15 cellular contexts compared by ENCODE assay signal in the genomic region with DNA sequence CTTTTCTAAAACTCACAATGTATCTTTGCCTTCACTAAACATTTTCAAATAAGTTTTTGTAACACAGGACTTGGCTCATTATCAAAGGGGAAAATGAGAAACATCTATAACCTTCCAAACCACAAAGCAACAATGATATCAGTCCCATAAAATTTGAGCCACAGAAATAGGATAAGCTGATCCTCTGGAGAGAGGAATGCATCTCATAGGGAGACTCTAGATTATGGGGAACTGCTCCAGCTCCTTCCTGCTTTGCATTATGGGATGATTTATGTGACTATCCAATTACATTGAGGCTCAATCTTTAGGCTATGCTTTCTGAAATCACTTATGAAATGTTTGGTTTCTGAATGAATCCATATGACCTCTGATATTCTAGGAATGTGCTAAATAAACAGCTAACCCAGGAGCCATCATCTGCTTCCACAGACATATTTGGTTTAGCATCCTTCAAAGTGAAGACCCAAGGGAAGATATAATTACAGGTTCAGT.
DNase-seq lines count a peak whose midpoint lies in the region; ATAC-seq, FAIRE-seq and TF ChIP-seq lines count a peak whose summit lies in the region.
"Had no signal": no experiment of that assay in that cellular context is flagged by ENCODE, and none has a peak within 500 bp of the region (broad histone marks: within the 10 kb centered on the region; RNA-seq: fewer than 3 reads in every experiment).

No MANE protein-coding gene starts in this region.

- CTCF ChIA-PET in HepG2 (lab: Yijun Ruan, JAX; ENCODE audit: low intra/inter-chr PET ratio, low total read pairs): no interaction called here

- no peak overlapping the region for H3K4me3 Mint-ChIP-seq in T-helper 17 cell
- H3K4me3 Mint-ChIP-seq: activated CD4-positive, alpha-beta T cell treated with anti-CD3 and anti-CD28 coated beads, Interleukin-2, amount 10 ng/mL, durations not matched to agents 24 days and 14 days had no signal

- no peak overlapping the region for H2AFZ ChIP-seq in HepG2 (ENCODE audit: low read length)

- DNase-seq in HepG2 (ENCODE audit: low spot score): no peak
- DNase-seq in right lobe of liver: no peak
- DNase-seq in T-helper 17 cell: no peak
- peak; percentile 96 for DNase-seq in fibroblast of villous mesenchyme (ENCODE audit: low read depth)
- DNase-seq in vagina (ENCODE audit: extremely low spot score in 2 of 2): no peak
- DNase-seq in stimulated activated CD4-positive, alpha-beta T cell treated with anti-CD3 and anti-CD28 coated beads, Interleukin-2, amount 100 ng/mL, for 48 hours: no peak
- DNase-seq in activated T-cell treated with anti-CD3 and anti-CD28 coated beads for 4 hours: no peak
- DNase-seq: activated CD4-positive, alpha-beta T cell treated with anti-CD3 and anti-CD28 coated beads, Interleukin-2, amount 10 ng/mL, durations not matched to agents 24 days and 14 days; activated effector memory CD4-positive, alpha-beta T cell treated with anti-CD3 and anti-CD28 coated beads, Interleukin-2, amount 50 U/mL, for 16 hours; dermis blood vessel endothelial cell; GF-D8; mucosa of descending colon; NCI-H1417; thyroid gland had no signal

- H4K20me1 ChIP-seq in HepG2 (ENCODE audit: insufficient read depth, low read length): no peaks in the 10 kb centered on the region

- no peak for TF ChIP-seq RAD21 in HepG2 (CRISPR knock-in tag; IDR thresholded peaks at IDR 0.05)

- no peak overlapping the region for H3K9ac ChIP-seq in HepG2 (ENCODE audit: insufficient read depth, low read depth, low read length)

- H3K79me2 ChIP-seq in HepG2 (ENCODE audit: insufficient read depth, low read length): no peaks in the 10 kb centered on the region

- H3K4me1 ChIP-seq in HepG2 (ENCODE audit: insufficient read depth, low read length) (no peaks in the 10 kb centered on the region), right lobe of liver (no peaks in the 10 kb centered on the region), vagina (peaks cover 36% of the 10 kb centered on the region)

- BruUV-seq in HepG2 (replicated peaks; lab: Mats Ljungman, UMichigan): no TSS peak

- H3K27ac Mint-ChIP-seq in T-helper 17 cell: peak overlapping the region; percentile 10
- H3K27ac Mint-ChIP-seq: activated CD4-positive, alpha-beta T cell treated with anti-CD3 and anti-CD28 coated beads, Interleukin-2, amount 10 ng/mL, durations not matched to agents 24 days and 14 days had no signal

- H3K27me3 ChIP-seq in HepG2 (ENCODE audit: control insufficient read depth in 1 of 2, insufficient read depth in 2 of 2, low read length in 2 of 2): no peaks in the 10 kb centered on the region
- H3K27me3 ChIP-seq in right lobe of liver: no peaks in the 10 kb centered on the region
- no peaks in the 10 kb centered on the region for H3K27me3 ChIP-seq in vagina
- H3K27me3 ChIP-seq: thyroid gland had no signal

- TF ChIP-seq EP300 in HepG2 (IDR thresholded peaks at IDR 0.05; ENCODE audit: low read depth in 2 of 2, low read length in 2 of 2): no peak
- no peak for TF ChIP-seq EP300 in HepG2 (CRISPR knock-in tag; IDR thresholded peaks at IDR 0.05; ENCODE audit: borderline replicate concordance)

- TF ChIP-seq CTCF in HepG2 (CRISPR knock-in tag; IDR thresholded peaks at IDR 0.05) (no peak), right lobe of liver (IDR thresholded peaks at IDR 0.05) (no peak), fibroblast of villous mesenchyme (IDR thresholded peaks at IDR 0.05; ENCODE audit: insufficient read depth, low read depth, low read length) (no peak), vagina (IDR thresholded peaks at IDR 0.05) (no peak)

- H3K36me3 Mint-ChIP-seq in T-helper 17 cell (ENCODE audit: low read depth): peaks cover 4% of the 10 kb centered on the region

- no peak overlapping the region for H3K4me2 ChIP-seq in HepG2 (ENCODE audit: low read depth, low read length)

- H3K27ac ChIP-seq in HepG2 (ENCODE audit: extremely low read length, insufficient read depth, low read length) (no peak overlapping the region), right lobe of liver (no peak overlapping the region), vagina (peak overlapping the region; percentile 26)
- H3K27ac ChIP-seq: thyroid gland had no signal

- FAIRE-seq in HepG2 (lab: Jason Lieb, UNC): no peak

- H3K36me3 ChIP-seq in HepG2 (replicated peaks in 1 of 2; ENCODE audit: control insufficient read depth in 1 of 2, insufficient read depth in 2 of 2, low read length in 2 of 2) (no peaks in the 10 kb centered on the region), right lobe of liver (no peaks in the 10 kb centered on the region), vagina (no peaks in the 10 kb centered on the region)
- H3K36me3 ChIP-seq: thyroid gland had no signal

- H3K4me3 ChIP-seq in HepG2 (replicated peaks in 1 of 3; ENCODE audit: insufficient read depth in 1 of 3, low read depth in 2 of 3, low read length in 3 of 3) (no peak overlapping the region), right lobe of liver (no peak overlapping the region), fibroblast of villous mesenchyme (ENCODE audit: low read depth, low read length) (no peak overlapping the region), vagina (no peak overlapping the region)
- H3K4me3 ChIP-seq: mucosa of descending colon, thyroid gland had no signal

- TF ChIP-seq POLR2A in HepG2 (IDR thresholded peaks at IDR 0.05; ENCODE audit: insufficient read depth in 1 of 2, low read depth in 2 of 2, low read length in 2 of 2) (no peak), right lobe of liver (IDR thresholded peaks at IDR 0.05) (no peak), vagina (IDR thresholded peaks at IDR 0.05) (no peak)

- H3K9me3 ChIP-seq in HepG2 (ENCODE audit: low read length): no peaks in the 10 kb centered on the region
- no peaks in the 10 kb centered on the region for H3K9me3 ChIP-seq in right lobe of liver
- H3K9me3 ChIP-seq in T-helper 17 cell (ENCODE audit: control insufficient read depth, low read length, poor library complexity, severe bottlenecking): no peaks in the 10 kb centered on the region
- no peaks in the 10 kb centered on the region for H3K9me3 ChIP-seq in vagina
- H3K9me3 ChIP-seq: mucosa of descending colon, thyroid gland had no signal

- intact Hi-C loops in HepG2 (cut with micrococcal nuclease; ENCODE audit: unreplicated experiment): no loop called here
- intact Hi-C loops in right lobe of liver (cut with DNase I): no loop called here
- intact Hi-C loops in vagina (cut with DNase I): no loop called here

- H3K27me3 Mint-ChIP-seq in T-helper 17 cell: no peaks in the 10 kb centered on the region

- peaks cover 4% of the 10 kb centered on the region for H3K4me1 Mint-ChIP-seq in T-helper 17 cell

- POLR2A ChIA-PET in HepG2 (lab: Yijun Ruan, JAX): no interaction called here

- ATAC-seq in HepG2 (no peak), right lobe of liver (no peak), T-helper 17 cell (no peak), HG02852 (IDR thresholded peaks at IDR 0.05; ENCODE audit: unreplicated experiment) (no peak)
- ATAC-seq: mucosa of descending colon had no signal

- in situ Hi-C loops in HepG2 (cut with HindIII; ENCODE audit: extremely low pct_ligation_motif_present, low pct_unique_long_range_greater_than_20kb): no loop called here

TF ChIP-seq in HepG2, 621 proteins besides CTCF, POLR2A, EP300 and RAD21:
- TF ChIP-seq DPF2 (CRISPR knock-in tag; IDR thresholded peaks at IDR 0.05; ENCODE audit: borderline replicate concordance, low read depth) (no peak), ZFX (CRISPR knock-in tag; IDR thresholded peaks at IDR 0.05; ENCODE audit: low read depth) (no peak), MIER2 (CRISPR knock-in tag; IDR thresholded peaks at IDR 0.05) (no peak), FOXA1 (IDR thresholded peaks at IDR 0.05) (no peak), FOXA1 (CRISPR knock-in tag; IDR thresholded peaks at IDR 0.05) (0 out of 2 replicates have a peak, but pooled peaks have one; percentile 9), ZMYM2 (CRISPR knock-in tag; IDR thresholded peaks at IDR 0.05) (no peak), MATR3 (CRISPR knock-in tag; IDR thresholded peaks at IDR 0.05) (no peak), NFKB2 (CRISPR knock-in tag; IDR thresholded peaks at IDR 0.05; ENCODE audit: borderline replicate concordance) (no peak)
